ENCODE assay signal across 1 cellular context in genomic region chr10:22228943-22229755, GRCh38.
TF ChIP-seq lines count a peak whose summit lies in the region.

No MANE protein-coding gene starts in this region.

TF ChIP-seq in HepG2, 621 proteins besides CTCF, POLR2A, EP300 and RAD21 (continued from another document and continues in another):
- TF ChIP-seq, protein P1, sequence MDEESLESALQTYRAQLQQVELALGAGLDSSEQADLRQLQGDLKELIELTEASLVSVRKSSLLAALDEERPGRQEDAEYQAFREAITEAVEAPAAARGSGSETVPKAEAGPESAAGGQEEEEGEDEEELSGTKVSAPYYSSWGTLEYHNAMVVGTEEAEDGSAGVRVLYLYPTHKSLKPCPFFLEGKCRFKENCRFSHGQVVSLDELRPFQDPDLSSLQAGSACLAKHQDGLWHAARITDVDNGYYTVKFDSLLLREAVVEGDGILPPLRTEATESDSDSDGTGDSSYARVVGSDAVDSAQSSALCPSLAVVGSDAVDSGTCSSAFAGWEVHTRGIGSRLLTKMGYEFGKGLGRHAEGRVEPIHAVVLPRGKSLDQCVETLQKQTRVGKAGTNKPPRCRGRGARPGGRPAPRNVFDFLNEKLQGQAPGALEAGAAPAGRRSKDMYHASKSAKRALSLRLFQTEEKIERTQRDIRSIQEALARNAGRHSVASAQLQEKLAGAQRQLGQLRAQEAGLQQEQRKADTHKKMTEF (CRISPR knock-in tag; IDR thresholded peaks at IDR 0.05) = peak; percentile 86
- peak; percentile 47 for TF ChIP-seq FOXP4 (CRISPR knock-in tag; IDR thresholded peaks at IDR 0.05)
- TF ChIP-seq TMF1 (CRISPR knock-in tag; IDR thresholded peaks at IDR 0.05; ENCODE audit: low read depth) = peak; percentile 52; the same call in 1 of the 2 replicates
- peak; percentile 84 for TF ChIP-seq ZFP91 (CRISPR knock-in tag; IDR thresholded peaks at IDR 0.05; ENCODE audit: borderline replicate concordance)
- TF ChIP-seq THAP11 (CRISPR knock-in tag; IDR thresholded peaks at IDR 0.05) = peak; percentile 76
- no peak; the same call in 1 of the 2 replicates for TF ChIP-seq HDAC1 (CRISPR knock-in tag; IDR thresholded peaks at IDR 0.05)
- TF ChIP-seq, protein P2, sequence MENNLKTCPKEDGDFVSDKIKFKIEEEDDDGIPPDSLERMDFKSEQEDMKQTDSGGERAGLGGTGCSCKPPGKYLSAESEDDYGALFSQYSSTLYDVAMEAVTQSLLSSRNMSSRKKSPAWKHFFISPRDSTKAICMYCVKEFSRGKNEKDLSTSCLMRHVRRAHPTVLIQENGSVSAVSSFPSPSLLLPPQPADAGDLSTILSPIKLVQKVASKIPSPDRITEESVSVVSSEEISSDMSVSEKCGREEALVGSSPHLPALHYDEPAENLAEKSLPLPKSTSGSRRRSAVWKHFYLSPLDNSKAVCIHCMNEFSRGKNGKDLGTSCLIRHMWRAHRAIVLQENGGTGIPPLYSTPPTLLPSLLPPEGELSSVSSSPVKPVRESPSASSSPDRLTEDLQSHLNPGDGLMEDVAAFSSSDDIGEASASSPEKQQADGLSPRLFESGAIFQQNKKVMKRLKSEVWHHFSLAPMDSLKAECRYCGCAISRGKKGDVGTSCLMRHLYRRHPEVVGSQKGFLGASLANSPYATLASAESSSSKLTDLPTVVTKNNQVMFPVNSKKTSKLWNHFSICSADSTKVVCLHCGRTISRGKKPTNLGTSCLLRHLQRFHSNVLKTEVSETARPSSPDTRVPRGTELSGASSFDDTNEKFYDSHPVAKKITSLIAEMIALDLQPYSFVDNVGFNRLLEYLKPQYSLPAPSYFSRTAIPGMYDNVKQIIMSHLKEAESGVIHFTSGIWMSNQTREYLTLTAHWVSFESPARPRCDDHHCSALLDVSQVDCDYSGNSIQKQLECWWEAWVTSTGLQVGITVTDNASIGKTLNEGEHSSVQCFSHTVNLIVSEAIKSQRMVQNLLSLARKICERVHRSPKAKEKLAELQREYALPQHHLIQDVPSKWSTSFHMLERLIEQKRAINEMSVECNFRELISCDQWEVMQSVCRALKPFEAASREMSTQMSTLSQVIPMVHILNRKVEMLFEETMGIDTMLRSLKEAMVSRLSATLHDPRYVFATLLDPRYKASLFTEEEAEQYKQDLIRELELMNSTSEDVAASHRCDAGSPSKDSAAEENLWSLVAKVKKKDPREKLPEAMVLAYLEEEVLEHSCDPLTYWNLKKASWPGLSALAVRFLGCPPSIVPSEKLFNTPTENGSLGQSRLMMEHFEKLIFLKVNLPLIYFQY (CRISPR knock-in tag; IDR thresholded peaks at IDR 0.05; ENCODE audit: borderline replicate concordance) = peak; percentile 74; the same call in 1 of the 2 replicates
- peak; percentile 78; the same call in 1 of the 2 replicates for TF ChIP-seq NFKB2 (CRISPR knock-in tag; IDR thresholded peaks at IDR 0.05; ENCODE audit: borderline replicate concordance)
- peak; percentile 61; the same call in 1 of the 2 replicates for TF ChIP-seq ZNF710 (CRISPR knock-in tag; IDR thresholded peaks at IDR 0.05; ENCODE audit: borderline replicate concordance)
- TF ChIP-seq ZNF605 (CRISPR knock-in tag; IDR thresholded peaks at IDR 0.05) = peak; percentile 80
- TF ChIP-seq ZNF747 (CRISPR knock-in tag; IDR thresholded peaks at IDR 0.05; ENCODE audit: borderline replicate concordance) = no peak
- peak; percentile 58 for TF ChIP-seq RXRB (CRISPR knock-in tag; IDR thresholded peaks at IDR 0.05; ENCODE audit: borderline replicate concordance)
- peak; percentile 73 for TF ChIP-seq HOXA3 (CRISPR knock-in tag; IDR thresholded peaks at IDR 0.05)
- no peak for TF ChIP-seq KAT2B (IDR thresholded peaks at IDR 0.05; ENCODE audit: borderline replicate concordance, low read depth, low read length)
- TF ChIP-seq ISX (CRISPR knock-in tag; conservative IDR thresholded peaks at IDR 0.05) = no peak
- TF ChIP-seq, protein P3, sequence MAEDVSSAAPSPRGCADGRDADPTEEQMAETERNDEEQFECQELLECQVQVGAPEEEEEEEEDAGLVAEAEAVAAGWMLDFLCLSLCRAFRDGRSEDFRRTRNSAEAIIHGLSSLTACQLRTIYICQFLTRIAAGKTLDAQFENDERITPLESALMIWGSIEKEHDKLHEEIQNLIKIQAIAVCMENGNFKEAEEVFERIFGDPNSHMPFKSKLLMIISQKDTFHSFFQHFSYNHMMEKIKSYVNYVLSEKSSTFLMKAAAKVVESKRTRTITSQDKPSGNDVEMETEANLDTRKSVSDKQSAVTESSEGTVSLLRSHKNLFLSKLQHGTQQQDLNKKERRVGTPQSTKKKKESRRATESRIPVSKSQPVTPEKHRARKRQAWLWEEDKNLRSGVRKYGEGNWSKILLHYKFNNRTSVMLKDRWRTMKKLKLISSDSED (CRISPR knock-in tag; IDR thresholded peaks at IDR 0.05) = no peak
- TF ChIP-seq CBFB (CRISPR knock-in tag; IDR thresholded peaks at IDR 0.05) = 0 out of 2 replicates have a peak, but pooled peaks have one; percentile 24
- peak; percentile 46; the same call in 1 of the 2 replicates for TF ChIP-seq ZNF746 (CRISPR knock-in tag; IDR thresholded peaks at IDR 0.05)
- TF ChIP-seq ZNF629 (CRISPR knock-in tag; conservative IDR thresholded peaks at IDR 0.05) = peak; percentile 51; the same call in 1 of the 2 replicates
- peak; percentile 78; the same call in 1 of the 2 replicates for TF ChIP-seq ZBTB20 (CRISPR knock-in tag; IDR thresholded peaks at IDR 0.05; ENCODE audit: borderline replicate concordance, low read depth)
- no peak for TF ChIP-seq SNAPC5 (CRISPR knock-in tag; IDR thresholded peaks at IDR 0.05; ENCODE audit: borderline replicate concordance)
- TF ChIP-seq RBM22 (optimal IDR thresholded peaks at IDR 0.05; ENCODE audit: low read length) = peak; percentile 91
- TF ChIP-seq, protein P4, sequence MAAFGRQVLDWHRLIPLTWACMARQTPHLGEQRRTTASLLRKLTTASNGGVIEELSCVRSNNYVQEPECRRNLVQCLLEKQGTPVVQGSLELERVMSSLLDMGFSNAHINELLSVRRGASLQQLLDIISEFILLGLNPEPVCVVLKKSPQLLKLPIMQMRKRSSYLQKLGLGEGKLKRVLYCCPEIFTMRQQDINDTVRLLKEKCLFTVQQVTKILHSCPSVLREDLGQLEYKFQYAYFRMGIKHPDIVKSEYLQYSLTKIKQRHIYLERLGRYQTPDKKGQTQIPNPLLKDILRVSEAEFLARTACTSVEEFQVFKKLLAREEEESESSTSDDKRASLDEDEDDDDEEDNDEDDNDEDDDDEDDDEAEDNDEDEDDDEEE (CRISPR knock-in tag; IDR thresholded peaks at IDR 0.05) = no peak
- TF ChIP-seq ZNF160 (CRISPR knock-in tag; IDR thresholded peaks at IDR 0.05) = no peak
- peak; percentile 17; the same call in 1 of the 2 replicates for TF ChIP-seq TFDP1 (CRISPR knock-in tag; IDR thresholded peaks at IDR 0.05; ENCODE audit: borderline replicate concordance)
- no peak for TF ChIP-seq FOXP1 (IDR thresholded peaks at IDR 0.05)
- no peak for TF ChIP-seq FOXP1 (CRISPR knock-in tag; IDR thresholded peaks at IDR 0.05)
- 0 out of 2 replicates have a peak, but pooled peaks have one; percentile 81 for TF ChIP-seq ZMAT3 (CRISPR knock-in tag; conservative IDR thresholded peaks at IDR 0.05)
- 0 out of 2 replicates have a peak, but pooled peaks have one; percentile 31 for TF ChIP-seq ZNF503 (CRISPR knock-in tag; IDR thresholded peaks at IDR 0.05)
- peak; percentile 53 for TF ChIP-seq MAX (IDR thresholded peaks at IDR 0.05)
- TF ChIP-seq ZNF598 (CRISPR knock-in tag; IDR thresholded peaks at IDR 0.05; ENCODE audit: borderline replicate concordance) = 0 out of 2 replicates have a peak, but pooled peaks have one; percentile 43
- no peak for TF ChIP-seq ZFP37 (CRISPR knock-in tag; IDR thresholded peaks at IDR 0.05; ENCODE audit: borderline replicate concordance)
- TF ChIP-seq, protein P5, sequence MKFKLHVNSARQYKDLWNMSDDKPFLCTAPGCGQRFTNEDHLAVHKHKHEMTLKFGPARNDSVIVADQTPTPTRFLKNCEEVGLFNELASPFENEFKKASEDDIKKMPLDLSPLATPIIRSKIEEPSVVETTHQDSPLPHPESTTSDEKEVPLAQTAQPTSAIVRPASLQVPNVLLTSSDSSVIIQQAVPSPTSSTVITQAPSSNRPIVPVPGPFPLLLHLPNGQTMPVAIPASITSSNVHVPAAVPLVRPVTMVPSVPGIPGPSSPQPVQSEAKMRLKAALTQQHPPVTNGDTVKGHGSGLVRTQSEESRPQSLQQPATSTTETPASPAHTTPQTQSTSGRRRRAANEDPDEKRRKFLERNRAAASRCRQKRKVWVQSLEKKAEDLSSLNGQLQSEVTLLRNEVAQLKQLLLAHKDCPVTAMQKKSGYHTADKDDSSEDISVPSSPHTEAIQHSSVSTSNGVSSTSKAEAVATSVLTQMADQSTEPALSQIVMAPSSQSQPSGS (CRISPR knock-in tag; IDR thresholded peaks at IDR 0.05) = peak; percentile 85; the same call in 1 of the 2 replicates
- TF ChIP-seq ZNF543 (CRISPR knock-in tag; IDR thresholded peaks at IDR 0.05) = peak; percentile 76; the same call in 1 of the 2 replicates
- TF ChIP-seq ZNF441 (CRISPR knock-in tag; IDR thresholded peaks at IDR 0.05; ENCODE audit: borderline replicate concordance) = peak; percentile 61
- 0 out of 2 replicates have a peak, but pooled peaks have one; percentile 28 for TF ChIP-seq FOXO1 (CRISPR knock-in tag; IDR thresholded peaks at IDR 0.05)
- TF ChIP-seq ISL2 (CRISPR knock-in tag; IDR thresholded peaks at IDR 0.05) = peak; percentile 45; the same call in 1 of the 2 replicates
- peak; percentile 56; the same call in 1 of the 2 replicates for TF ChIP-seq ZNF12 (CRISPR knock-in tag; IDR thresholded peaks at IDR 0.05)
- peak; percentile 70 for TF ChIP-seq ZNF564 (CRISPR knock-in tag; IDR thresholded peaks at IDR 0.05)
- no peak for TF ChIP-seq PHB2 (IDR thresholded peaks at IDR 0.05; ENCODE audit: partially characterized antibody)
- no peak for TF ChIP-seq MED13 (CRISPR knock-in tag; IDR thresholded peaks at IDR 0.05)
- peak; percentile 69 for TF ChIP-seq GABPB1 (CRISPR knock-in tag; IDR thresholded peaks at IDR 0.05)
- peak; percentile 34; the same call in 1 of the 2 replicates for TF ChIP-seq DMAP1 (CRISPR knock-in tag; IDR thresholded peaks at IDR 0.05)
- TF ChIP-seq ATF1 (CRISPR knock-in tag; IDR thresholded peaks at IDR 0.05) = 0 out of 2 replicates have a peak, but pooled peaks have one; percentile 37
- TF ChIP-seq ZNF205 (CRISPR knock-in tag; IDR thresholded peaks at IDR 0.05) = peak; percentile 56
